ENCODE assay signal across 1 cellular context in the genomic region with DNA sequence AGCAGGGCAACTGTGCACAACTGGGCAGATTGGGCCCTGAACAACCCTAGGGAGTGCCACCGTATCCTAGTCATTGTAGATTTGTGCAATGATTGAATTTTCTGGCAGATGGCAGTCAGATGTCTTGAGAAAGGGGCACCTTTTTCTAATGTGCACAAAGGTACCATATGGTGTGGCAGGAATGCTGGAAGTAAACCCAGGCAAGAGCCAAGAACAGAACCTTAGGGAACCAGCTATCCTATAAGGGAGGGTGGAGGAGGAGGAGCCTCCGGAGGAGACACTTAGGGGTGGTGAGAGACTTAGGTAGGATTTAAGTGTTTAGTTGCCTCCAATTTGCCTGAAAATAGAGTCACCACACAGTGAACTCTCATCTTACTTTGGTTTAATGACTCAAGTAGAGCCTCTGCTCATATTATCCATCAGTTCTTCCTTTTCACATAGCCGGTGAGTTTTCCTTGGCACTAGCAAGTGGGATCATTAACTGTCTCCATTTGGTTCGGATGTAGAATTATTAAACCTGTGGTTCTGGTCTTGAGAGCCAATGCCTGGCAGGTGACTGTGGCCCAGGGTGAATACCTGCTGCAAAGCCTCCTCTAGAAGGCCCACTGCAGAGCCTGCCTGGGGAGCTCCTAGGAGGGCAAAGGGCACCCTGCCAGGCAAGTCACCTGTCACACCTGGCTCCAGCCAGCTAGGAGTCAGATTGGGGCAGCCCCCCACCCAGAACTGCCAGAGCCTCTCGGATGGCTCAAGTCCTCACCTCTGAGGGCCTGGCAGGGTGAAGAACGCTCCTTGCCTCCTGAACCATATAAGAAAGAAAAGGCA.
TF ChIP-seq lines count a peak whose summit lies in the region.

No MANE protein-coding gene starts in this region.

TF ChIP-seq in GM23338, 12 proteins besides CTCF, POLR2A, EP300 and RAD21 (continued from another document):
- TF ChIP-seq, protein P1, sequence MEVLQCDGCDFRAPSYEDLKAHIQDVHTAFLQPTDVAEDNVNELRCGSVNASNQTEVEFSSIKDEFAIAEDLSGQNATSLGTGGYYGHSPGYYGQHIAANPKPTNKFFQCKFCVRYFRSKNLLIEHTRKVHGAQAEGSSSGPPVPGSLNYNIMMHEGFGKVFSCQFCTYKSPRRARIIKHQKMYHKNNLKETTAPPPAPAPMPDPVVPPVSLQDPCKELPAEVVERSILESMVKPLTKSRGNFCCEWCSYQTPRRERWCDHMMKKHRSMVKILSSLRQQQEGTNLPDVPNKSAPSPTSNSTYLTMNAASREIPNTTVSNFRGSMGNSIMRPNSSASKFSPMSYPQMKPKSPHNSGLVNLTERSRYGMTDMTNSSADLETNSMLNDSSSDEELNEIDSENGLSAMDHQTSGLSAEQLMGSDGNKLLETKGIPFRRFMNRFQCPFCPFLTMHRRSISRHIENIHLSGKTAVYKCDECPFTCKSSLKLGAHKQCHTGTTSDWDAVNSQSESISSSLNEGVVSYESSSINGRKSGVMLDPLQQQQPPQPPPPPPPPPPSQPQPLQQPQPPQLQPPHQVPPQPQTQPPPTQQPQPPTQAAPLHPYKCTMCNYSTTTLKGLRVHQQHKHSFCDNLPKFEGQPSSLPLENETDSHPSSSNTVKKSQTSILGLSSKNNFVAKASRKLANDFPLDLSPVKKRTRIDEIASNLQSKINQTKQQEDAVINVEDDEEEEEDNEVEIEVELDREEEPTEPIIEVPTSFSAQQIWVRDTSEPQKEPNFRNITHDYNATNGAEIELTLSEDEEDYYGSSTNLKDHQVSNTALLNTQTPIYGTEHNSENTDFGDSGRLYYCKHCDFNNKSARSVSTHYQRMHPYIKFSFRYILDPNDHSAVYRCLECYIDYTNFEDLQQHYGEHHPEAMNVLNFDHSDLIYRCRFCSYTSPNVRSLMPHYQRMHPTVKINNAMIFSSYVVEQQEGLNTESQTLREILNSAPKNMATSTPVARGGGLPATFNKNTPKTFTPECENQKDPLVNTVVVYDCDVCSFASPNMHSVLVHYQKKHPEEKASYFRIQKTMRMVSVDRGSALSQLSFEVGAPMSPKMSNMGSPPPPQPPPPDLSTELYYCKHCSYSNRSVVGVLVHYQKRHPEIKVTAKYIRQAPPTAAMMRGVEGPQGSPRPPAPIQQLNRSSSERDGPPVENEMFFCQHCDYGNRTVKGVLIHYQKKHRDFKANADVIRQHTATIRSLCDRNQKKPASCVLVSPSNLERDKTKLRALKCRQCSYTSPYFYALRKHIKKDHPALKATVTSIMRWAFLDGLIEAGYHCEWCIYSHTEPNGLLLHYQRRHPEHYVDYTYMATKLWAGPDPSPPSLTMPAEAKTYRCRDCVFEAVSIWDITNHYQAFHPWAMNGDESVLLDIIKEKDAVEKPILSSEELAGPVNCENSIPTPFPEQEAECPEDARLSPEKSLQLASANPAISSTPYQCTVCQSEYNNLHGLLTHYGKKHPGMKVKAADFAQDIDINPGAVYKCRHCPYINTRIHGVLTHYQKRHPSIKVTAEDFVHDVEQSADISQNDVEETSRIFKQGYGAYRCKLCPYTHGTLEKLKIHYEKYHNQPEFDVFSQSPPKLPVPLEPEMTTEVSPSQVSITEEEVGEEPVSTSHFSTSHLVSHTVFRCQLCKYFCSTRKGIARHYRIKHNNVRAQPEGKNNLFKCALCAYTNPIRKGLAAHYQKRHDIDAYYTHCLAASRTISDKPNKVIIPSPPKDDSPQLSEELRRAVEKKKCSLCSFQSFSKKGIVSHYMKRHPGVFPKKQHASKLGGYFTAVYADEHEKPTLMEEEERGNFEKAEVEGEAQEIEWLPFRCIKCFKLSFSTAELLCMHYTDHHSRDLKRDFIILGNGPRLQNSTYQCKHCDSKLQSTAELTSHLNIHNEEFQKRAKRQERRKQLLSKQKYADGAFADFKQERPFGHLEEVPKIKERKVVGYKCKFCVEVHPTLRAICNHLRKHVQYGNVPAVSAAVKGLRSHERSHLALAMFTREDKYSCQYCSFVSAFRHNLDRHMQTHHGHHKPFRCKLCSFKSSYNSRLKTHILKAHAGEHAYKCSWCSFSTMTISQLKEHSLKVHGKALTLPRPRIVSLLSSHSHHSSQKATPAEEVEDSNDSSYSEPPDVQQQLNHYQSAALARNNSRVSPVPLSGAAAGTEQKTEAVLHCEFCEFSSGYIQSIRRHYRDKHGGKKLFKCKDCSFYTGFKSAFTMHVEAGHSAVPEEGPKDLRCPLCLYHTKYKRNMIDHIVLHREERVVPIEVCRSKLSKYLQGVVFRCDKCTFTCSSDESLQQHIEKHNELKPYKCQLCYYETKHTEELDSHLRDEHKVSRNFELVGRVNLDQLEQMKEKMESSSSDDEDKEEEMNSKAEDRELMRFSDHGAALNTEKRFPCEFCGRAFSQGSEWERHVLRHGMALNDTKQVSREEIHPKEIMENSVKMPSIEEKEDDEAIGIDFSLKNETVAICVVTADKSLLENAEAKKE (CRISPR knock-in tag; IDR thresholded peaks at IDR 0.05): no peak
- no peak for TF ChIP-seq CREB1 (CRISPR knock-in tag; IDR thresholded peaks at IDR 0.05; ENCODE audit: low read depth)
- TF ChIP-seq, protein P2, sequence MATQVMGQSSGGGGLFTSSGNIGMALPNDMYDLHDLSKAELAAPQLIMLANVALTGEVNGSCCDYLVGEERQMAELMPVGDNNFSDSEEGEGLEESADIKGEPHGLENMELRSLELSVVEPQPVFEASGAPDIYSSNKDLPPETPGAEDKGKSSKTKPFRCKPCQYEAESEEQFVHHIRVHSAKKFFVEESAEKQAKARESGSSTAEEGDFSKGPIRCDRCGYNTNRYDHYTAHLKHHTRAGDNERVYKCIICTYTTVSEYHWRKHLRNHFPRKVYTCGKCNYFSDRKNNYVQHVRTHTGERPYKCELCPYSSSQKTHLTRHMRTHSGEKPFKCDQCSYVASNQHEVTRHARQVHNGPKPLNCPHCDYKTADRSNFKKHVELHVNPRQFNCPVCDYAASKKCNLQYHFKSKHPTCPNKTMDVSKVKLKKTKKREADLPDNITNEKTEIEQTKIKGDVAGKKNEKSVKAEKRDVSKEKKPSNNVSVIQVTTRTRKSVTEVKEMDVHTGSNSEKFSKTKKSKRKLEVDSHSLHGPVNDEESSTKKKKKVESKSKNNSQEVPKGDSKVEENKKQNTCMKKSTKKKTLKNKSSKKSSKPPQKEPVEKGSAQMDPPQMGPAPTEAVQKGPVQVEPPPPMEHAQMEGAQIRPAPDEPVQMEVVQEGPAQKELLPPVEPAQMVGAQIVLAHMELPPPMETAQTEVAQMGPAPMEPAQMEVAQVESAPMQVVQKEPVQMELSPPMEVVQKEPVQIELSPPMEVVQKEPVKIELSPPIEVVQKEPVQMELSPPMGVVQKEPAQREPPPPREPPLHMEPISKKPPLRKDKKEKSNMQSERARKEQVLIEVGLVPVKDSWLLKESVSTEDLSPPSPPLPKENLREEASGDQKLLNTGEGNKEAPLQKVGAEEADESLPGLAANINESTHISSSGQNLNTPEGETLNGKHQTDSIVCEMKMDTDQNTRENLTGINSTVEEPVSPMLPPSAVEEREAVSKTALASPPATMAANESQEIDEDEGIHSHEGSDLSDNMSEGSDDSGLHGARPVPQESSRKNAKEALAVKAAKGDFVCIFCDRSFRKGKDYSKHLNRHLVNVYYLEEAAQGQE (IDR thresholded peaks at IDR 0.05; ENCODE audit: unreplicated experiment): no peak
- TF ChIP-seq NANOG (IDR thresholded peaks at IDR 0.05; ENCODE audit: borderline replicate concordance): no peak
- TF ChIP-seq EZH2 (IDR thresholded peaks at IDR 0.05; ENCODE audit: low read depth, unreplicated experiment): no peak
- TF ChIP-seq ZNF331 (CRISPR knock-in tag; IDR thresholded peaks at IDR 0.05; ENCODE audit: low read depth): no peak
- TF ChIP-seq ZNF114 (CRISPR knock-in tag; IDR thresholded peaks at IDR 0.05): no peak
- TF ChIP-seq JUNB (IDR thresholded peaks at IDR 0.05; ENCODE audit: unreplicated experiment): no peak
- no peak for TF ChIP-seq EZH2phosphoT487 (IDR thresholded peaks at IDR 0.05; ENCODE audit: unreplicated experiment)
- TF ChIP-seq POLR2AphosphoS5 (IDR thresholded peaks at IDR 0.05; ENCODE audit: low read depth): no peak
- no peak for TF ChIP-seq STAT1 (IDR thresholded peaks at IDR 0.05; ENCODE audit: unreplicated experiment)
